Comparison of ENCODE assay signal across 18 cellular contexts in genomic region chr1:59218521-59219236, GRCh38.
"Had no signal": no experiment of that assay in that cellular context is flagged by ENCODE, and none has a peak within 500 bp of the region (broad histone marks: within the 10 kb centered on the region; RNA-seq: fewer than 3 reads in every experiment).

No MANE protein-coding gene starts in this region.

- H3K4me3 ChIP-seq: heart right ventricle, left ventricle myocardium inferior, pancreas, thyroid gland, uterus had no signal

- H3K27me3 Mint-ChIP-seq: activated CD8-positive, alpha-beta memory T cell treated with anti-CD3 and anti-CD28 coated beads, Interleukin-2, amount 10 ng/mL, durations not matched to agents 7 days and 5 days; activated naive CD4-positive, alpha-beta T cell treated with anti-CD3 and anti-CD28 coated beads, Interleukin-2, amount 50 U/mL, for 24 hours; activated T-cell treated with anti-CD3 and anti-CD28 coated beads, Interleukin-2, amount 50 U/mL, for 24 hours had no signal

- H3K27ac Mint-ChIP-seq: activated CD8-positive, alpha-beta memory T cell treated with anti-CD3 and anti-CD28 coated beads, Interleukin-2, amount 10 ng/mL, durations not matched to agents 7 days and 5 days; activated naive CD4-positive, alpha-beta T cell treated with anti-CD3 and anti-CD28 coated beads, Interleukin-2, amount 50 U/mL, for 24 hours; activated T-cell treated with anti-CD3 and anti-CD28 coated beads, Interleukin-2, amount 50 U/mL, for 24 hours had no signal

- H3K27ac ChIP-seq: brain microvascular endothelial cell, heart right ventricle, left ventricle myocardium inferior, pancreas, thyroid gland, uterus had no signal

- ATAC-seq: activated CD8-positive, alpha-beta memory T cell treated with anti-CD3 and anti-CD28 coated beads, Interleukin-2, amount 10 ng/mL, durations not matched to agents 7 days and 5 days; pancreas had no signal

- H3K27me3 ChIP-seq: brain microvascular endothelial cell, heart right ventricle, pancreas, thyroid gland, uterus had no signal

- H3K4me3 Mint-ChIP-seq: activated CD8-positive, alpha-beta memory T cell treated with anti-CD3 and anti-CD28 coated beads, Interleukin-2, amount 10 ng/mL, durations not matched to agents 7 days and 5 days; activated naive CD4-positive, alpha-beta T cell treated with anti-CD3 and anti-CD28 coated beads, Interleukin-2, amount 50 U/mL, for 24 hours; activated T-cell treated with anti-CD3 and anti-CD28 coated beads, Interleukin-2, amount 50 U/mL, for 24 hours; neural crest cell had no signal

- H3K4me1 Mint-ChIP-seq: activated CD8-positive, alpha-beta memory T cell treated with anti-CD3 and anti-CD28 coated beads, Interleukin-2, amount 10 ng/mL, durations not matched to agents 7 days and 5 days; activated naive CD4-positive, alpha-beta T cell treated with anti-CD3 and anti-CD28 coated beads, Interleukin-2, amount 50 U/mL, for 24 hours had no signal

- DNase-seq: activated CD8-positive, alpha-beta memory T cell treated with anti-CD3 and anti-CD28 coated beads, Interleukin-2, amount 10 ng/mL, durations not matched to agents 7 days and 5 days; activated effector memory CD4-positive, alpha-beta T cell treated with Interleukin-2 at 50 U/mL for 16 hours; activated T-cell treated with anti-CD3 and anti-CD28 coated beads, Interleukin-2, amount 50 U/mL, for 24 hours; amniotic stem cell; brain microvascular endothelial cell; cerebellar nuclear complex; dermis blood vessel endothelial cell; foreskin melanocyte; heart right ventricle; left ventricle myocardium inferior; mesendoderm; pancreas; stimulated activated CD4-positive, alpha-beta T cell treated with anti-CD3 and anti-CD28 coated beads, Interleukin-15, amount 100 ng/mL, for 24 hours; stimulated activated CD4-positive, alpha-beta T cell treated with anti-CD3 and anti-CD28 coated beads, Interleukin-4, amount 100 ng/mL, for 4 hours; uterus had no signal
